ENCODE assay signal across 1 cellular context in the genomic region with DNA sequence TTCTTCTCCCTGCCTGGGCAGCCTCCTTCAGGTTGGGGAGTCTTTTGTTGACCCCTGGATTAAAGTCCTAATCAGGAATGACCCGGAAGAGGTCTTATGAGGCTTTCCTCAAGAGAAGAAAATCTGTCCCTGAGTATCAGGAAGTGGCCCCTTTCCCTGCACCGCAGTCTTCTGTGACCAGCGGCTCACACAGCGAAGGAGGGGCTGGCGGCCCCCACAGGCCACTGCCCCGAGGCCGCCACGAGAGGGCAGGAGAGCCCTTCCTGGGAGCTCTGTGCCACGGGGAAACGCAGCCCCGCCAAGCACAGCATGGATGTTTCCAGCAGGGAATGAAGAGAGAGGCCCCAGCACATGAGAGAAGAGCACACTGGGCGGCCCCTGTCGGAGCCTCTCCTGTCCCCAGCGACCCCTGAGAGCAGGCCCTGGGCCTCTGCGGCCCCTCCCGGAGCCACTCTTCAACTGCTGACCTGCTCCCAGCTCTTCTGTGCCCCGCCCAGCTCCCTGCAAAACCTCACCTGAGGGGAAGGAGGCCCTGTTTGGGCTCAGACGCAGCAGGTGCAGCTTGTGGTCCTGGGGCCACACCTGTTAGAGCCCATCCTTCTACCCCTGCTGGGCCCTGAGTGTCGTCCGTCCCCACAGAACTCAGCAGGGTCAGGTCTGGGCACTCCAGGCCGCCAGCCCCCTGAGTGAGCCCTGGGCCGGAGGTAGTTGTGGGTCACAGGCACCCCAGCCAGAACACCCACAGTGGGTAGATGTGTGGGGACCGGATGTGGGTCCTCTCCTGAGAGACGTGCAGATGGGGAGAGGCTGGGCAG.
TF ChIP-seq lines count a peak whose summit lies in the region.

No MANE protein-coding gene starts in this region.

TF ChIP-seq in SK-N-SH, 30 proteins besides CTCF, POLR2A, EP300 and RAD21 (continued from another document):
- peak; percentile 99 for TF ChIP-seq SMC3 (IDR thresholded peaks at IDR 0.05; ENCODE audit: low read depth, low read length)
- TF ChIP-seq YY1 (IDR thresholded peaks at IDR 0.05; ENCODE audit: low read depth): no peak
- peak; percentile 27 for TF ChIP-seq CHD2 (IDR thresholded peaks at IDR 0.05; ENCODE audit: low read length, partially characterized antibody)
- TF ChIP-seq, protein P1, sequence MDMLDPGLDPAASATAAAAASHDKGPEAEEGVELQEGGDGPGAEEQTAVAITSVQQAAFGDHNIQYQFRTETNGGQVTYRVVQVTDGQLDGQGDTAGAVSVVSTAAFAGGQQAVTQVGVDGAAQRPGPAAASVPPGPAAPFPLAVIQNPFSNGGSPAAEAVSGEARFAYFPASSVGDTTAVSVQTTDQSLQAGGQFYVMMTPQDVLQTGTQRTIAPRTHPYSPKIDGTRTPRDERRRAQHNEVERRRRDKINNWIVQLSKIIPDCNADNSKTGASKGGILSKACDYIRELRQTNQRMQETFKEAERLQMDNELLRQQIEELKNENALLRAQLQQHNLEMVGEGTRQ (IDR thresholded peaks at IDR 0.05; ENCODE audit: borderline replicate concordance, low read depth, low read length): no peak
- TF ChIP-seq NRF1 (IDR thresholded peaks at IDR 0.05; ENCODE audit: low read depth, low read length): peak; percentile 23; the same call in 1 of the 2 replicates
- no peak for TF ChIP-seq RCOR1 (IDR thresholded peaks at IDR 0.05; ENCODE audit: low read length)
- no peak; the same call in 1 of the 2 replicates for TF ChIP-seq FOSL2 (IDR thresholded peaks at IDR 0.05; ENCODE audit: borderline replicate concordance, low read depth)
- peak; percentile 55; the same call in 1 of the 2 replicates for TF ChIP-seq ELF1 (IDR thresholded peaks at IDR 0.05)
- TF ChIP-seq TEAD4 (IDR thresholded peaks at IDR 0.05; ENCODE audit: borderline replicate concordance, insufficient read depth): 0 out of 2 replicates have a peak, but pooled peaks have one; percentile 9
- TF ChIP-seq, protein P2, sequence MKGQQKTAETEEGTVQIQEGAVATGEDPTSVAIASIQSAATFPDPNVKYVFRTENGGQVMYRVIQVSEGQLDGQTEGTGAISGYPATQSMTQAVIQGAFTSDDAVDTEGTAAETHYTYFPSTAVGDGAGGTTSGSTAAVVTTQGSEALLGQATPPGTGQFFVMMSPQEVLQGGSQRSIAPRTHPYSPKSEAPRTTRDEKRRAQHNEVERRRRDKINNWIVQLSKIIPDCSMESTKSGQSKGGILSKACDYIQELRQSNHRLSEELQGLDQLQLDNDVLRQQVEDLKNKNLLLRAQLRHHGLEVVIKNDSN (IDR thresholded peaks at IDR 0.05; ENCODE audit: borderline replicate concordance, low read depth): no peak
- peak; percentile 46; the same call in 1 of the 2 replicates for TF ChIP-seq MXI1 (IDR thresholded peaks at IDR 0.05; ENCODE audit: low read depth, low read length)
- no peak for TF ChIP-seq FOXJ3 (CRISPR knock-in tag; IDR thresholded peaks at IDR 0.05)
- TF ChIP-seq, protein P3, sequence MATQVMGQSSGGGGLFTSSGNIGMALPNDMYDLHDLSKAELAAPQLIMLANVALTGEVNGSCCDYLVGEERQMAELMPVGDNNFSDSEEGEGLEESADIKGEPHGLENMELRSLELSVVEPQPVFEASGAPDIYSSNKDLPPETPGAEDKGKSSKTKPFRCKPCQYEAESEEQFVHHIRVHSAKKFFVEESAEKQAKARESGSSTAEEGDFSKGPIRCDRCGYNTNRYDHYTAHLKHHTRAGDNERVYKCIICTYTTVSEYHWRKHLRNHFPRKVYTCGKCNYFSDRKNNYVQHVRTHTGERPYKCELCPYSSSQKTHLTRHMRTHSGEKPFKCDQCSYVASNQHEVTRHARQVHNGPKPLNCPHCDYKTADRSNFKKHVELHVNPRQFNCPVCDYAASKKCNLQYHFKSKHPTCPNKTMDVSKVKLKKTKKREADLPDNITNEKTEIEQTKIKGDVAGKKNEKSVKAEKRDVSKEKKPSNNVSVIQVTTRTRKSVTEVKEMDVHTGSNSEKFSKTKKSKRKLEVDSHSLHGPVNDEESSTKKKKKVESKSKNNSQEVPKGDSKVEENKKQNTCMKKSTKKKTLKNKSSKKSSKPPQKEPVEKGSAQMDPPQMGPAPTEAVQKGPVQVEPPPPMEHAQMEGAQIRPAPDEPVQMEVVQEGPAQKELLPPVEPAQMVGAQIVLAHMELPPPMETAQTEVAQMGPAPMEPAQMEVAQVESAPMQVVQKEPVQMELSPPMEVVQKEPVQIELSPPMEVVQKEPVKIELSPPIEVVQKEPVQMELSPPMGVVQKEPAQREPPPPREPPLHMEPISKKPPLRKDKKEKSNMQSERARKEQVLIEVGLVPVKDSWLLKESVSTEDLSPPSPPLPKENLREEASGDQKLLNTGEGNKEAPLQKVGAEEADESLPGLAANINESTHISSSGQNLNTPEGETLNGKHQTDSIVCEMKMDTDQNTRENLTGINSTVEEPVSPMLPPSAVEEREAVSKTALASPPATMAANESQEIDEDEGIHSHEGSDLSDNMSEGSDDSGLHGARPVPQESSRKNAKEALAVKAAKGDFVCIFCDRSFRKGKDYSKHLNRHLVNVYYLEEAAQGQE (IDR thresholded peaks at IDR 0.05; ENCODE audit: low read depth, low read length): no peak
- TF ChIP-seq MEF2A (IDR thresholded peaks at IDR 0.05; ENCODE audit: borderline replicate concordance, low read depth): no peak
- TF ChIP-seq, protein P4, sequence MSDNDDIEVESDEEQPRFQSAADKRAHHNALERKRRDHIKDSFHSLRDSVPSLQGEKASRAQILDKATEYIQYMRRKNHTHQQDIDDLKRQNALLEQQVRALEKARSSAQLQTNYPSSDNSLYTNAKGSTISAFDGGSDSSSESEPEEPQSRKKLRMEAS (IDR thresholded peaks at IDR 0.05; ENCODE audit: low read depth): no peak
- no peak for TF ChIP-seq JUND (IDR thresholded peaks at IDR 0.05)
- TF ChIP-seq, protein P5, sequence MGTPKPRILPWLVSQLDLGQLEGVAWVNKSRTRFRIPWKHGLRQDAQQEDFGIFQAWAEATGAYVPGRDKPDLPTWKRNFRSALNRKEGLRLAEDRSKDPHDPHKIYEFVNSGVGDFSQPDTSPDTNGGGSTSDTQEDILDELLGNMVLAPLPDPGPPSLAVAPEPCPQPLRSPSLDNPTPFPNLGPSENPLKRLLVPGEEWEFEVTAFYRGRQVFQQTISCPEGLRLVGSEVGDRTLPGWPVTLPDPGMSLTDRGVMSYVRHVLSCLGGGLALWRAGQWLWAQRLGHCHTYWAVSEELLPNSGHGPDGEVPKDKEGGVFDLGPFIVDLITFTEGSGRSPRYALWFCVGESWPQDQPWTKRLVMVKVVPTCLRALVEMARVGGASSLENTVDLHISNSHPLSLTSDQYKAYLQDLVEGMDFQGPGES (IDR thresholded peaks at IDR 0.05; ENCODE audit: low read depth, low read length): no peak; the same call in 1 of the 2 replicates
- no peak for TF ChIP-seq TCF12 (IDR thresholded peaks at IDR 0.05)
- TF ChIP-seq, protein P6, sequence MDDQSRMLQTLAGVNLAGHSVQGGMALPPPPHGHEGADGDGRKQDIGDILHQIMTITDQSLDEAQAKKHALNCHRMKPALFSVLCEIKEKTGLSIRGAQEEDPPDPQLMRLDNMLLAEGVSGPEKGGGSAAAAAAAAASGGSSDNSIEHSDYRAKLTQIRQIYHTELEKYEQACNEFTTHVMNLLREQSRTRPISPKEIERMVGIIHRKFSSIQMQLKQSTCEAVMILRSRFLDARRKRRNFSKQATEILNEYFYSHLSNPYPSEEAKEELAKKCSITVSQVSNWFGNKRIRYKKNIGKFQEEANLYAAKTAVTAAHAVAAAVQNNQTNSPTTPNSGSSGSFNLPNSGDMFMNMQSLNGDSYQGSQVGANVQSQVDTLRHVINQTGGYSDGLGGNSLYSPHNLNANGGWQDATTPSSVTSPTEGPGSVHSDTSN (IDR thresholded peaks at IDR 0.05): no peak
- TF ChIP-seq TAF1 (IDR thresholded peaks at IDR 0.05; ENCODE audit: borderline replicate concordance, low read depth, low read length): no peak
